ENCODE assay signal across 8 cellular contexts in genomic region chr1:179025975-179026812, GRCh38. TPM values are rescaled to one million over a fixed set of nuclear protein-coding genes. Genes with fewer than 3 reads are reported as not detected.
DNase-seq lines count a peak whose midpoint lies in the region; ATAC-seq and TF ChIP-seq lines count a peak whose summit lies in the region.

No MANE protein-coding gene starts in this region.

- H3K4me3 Mint-ChIP-seq in activated CD4-positive, alpha-beta memory T cell treated with anti-CD3 and anti-CD28 coated beads for 36 hours = peak overlapping the region; percentile 87
- peak overlapping the region; percentile 89 for H3K4me3 Mint-ChIP-seq in memory B cell

- H3K9me3 Mint-ChIP-seq in activated CD4-positive, alpha-beta memory T cell treated with anti-CD3 and anti-CD28 coated beads for 36 hours = no peaks in the 10 kb centered on the region
- H3K9me3 Mint-ChIP-seq in memory B cell = no peaks in the 10 kb centered on the region

- H3K27me3 ChIP-seq in BLaER1 = no peaks in the 10 kb centered on the region

- H4K20me1 ChIP-seq in BLaER1 = peaks cover 38% of the 10 kb centered on the region

- ATAC-seq in HG03342 (IDR thresholded peaks at IDR 0.05; ENCODE audit: unreplicated experiment) = peak; percentile 68
- ATAC-seq in memory B cell (ENCODE audit: low read depth) = peak; percentile 75

- H3K4me1 ChIP-seq in BLaER1 = peaks cover 37% of the 10 kb centered on the region

- POLR2A ChIA-PET in activated CD4-positive, alpha-beta memory T cell treated with anti-CD3 and anti-CD28 coated beads for 36 hours (lab: Charles Lee) = interaction anchor here (0.8 kb wide), 1 partner anchor 339 kb away, joined by 3 read pairs; the partner anchor contains the start of gene AXDND1

- H3K36me3 Mint-ChIP-seq in activated CD4-positive, alpha-beta memory T cell treated with anti-CD3 and anti-CD28 coated beads for 36 hours = no peaks in the 10 kb centered on the region
- no peaks in the 10 kb centered on the region for H3K36me3 Mint-ChIP-seq in memory B cell

- H3K4me3 ChIP-seq in BLaER1 = peak overlapping the region; percentile 97

- peak overlapping the region; percentile 88 for H3K4me2 ChIP-seq in BLaER1

- H3K27me3 Mint-ChIP-seq in activated CD4-positive, alpha-beta memory T cell treated with anti-CD3 and anti-CD28 coated beads for 36 hours = no peaks in the 10 kb centered on the region
- no peaks in the 10 kb centered on the region for H3K27me3 Mint-ChIP-seq in memory B cell

- no peaks in the 10 kb centered on the region for H3K36me3 ChIP-seq in BLaER1

- CTCF ChIA-PET in activated CD4-positive, alpha-beta memory T cell treated with anti-CD3 and anti-CD28 coated beads for 36 hours (lab: Charles Lee) = no interaction called here

- DNase-seq in NCI-H524 (lab: John Stamatoyannopoulos, UW) = peak; percentile 51 to 79
- peak; percentile 78 for DNase-seq in activated CD4-positive, alpha-beta memory T cell treated with anti-CD3 and anti-CD28 coated beads for 36 hours
- DNase-seq in ecto neural progenitor cell (ENCODE audit: low spot score) = peak; percentile 81
- peak; percentile 71 to 73 for DNase-seq in memory B cell (ENCODE audit: low spot score in 2 of 2)
- DNase-seq in stimulated activated CD8-positive, alpha-beta memory T cell treated with anti-CD3 and anti-CD28 coated beads, Interleukin-12 subunit alpha, Interleukin-12 subunit beta, amount 100 ng/mL, for 4 hours (ENCODE audit: low read depth) = peak; percentile 70

- TF ChIP-seq POLR2A in GM19099 (IDR thresholded peaks at IDR 0.05; ENCODE audit: extremely low read depth, insufficient read length, low read depth) = peak; percentile 49

- H3K27ac ChIP-seq in BLaER1 = peak overlapping the region; percentile 96

- H3K4me1 Mint-ChIP-seq in activated CD4-positive, alpha-beta memory T cell treated with anti-CD3 and anti-CD28 coated beads for 36 hours (ENCODE audit: low read depth) = peaks cover 45% of the 10 kb centered on the region
- H3K4me1 Mint-ChIP-seq in memory B cell = peaks cover 52% of the 10 kb centered on the region

- intact Hi-C loops in activated CD4-positive, alpha-beta memory T cell treated with anti-CD3 and anti-CD28 coated beads for 36 hours (cut with micrococcal nuclease) = loop anchor here (1.0 to 5.0 kb wide), 6 partner anchors 8 to 926 kb away; partner anchors contain the start of genes AXDND1, CEP350, SOAT1 and TOR1AIP1

- H3K27ac Mint-ChIP-seq in activated CD4-positive, alpha-beta memory T cell treated with anti-CD3 and anti-CD28 coated beads for 36 hours = peak overlapping the region; percentile 85
- peak overlapping the region; percentile 86 for H3K27ac Mint-ChIP-seq in memory B cell

- H3K9me3 ChIP-seq in BLaER1 = no peaks in the 10 kb centered on the region

- H3K9ac ChIP-seq in BLaER1 = peak overlapping the region; percentile 94

RNA-seq across cellular contexts. Expression of gene FAM20B, which starts 0.5 kb away (rescaled TPM):
- total RNA-seq in activated CD4-positive, alpha-beta memory T cell treated with anti-CD3 and anti-CD28 coated beads for 36 hours = 10 to 100 TPM; 38.1 to 39.2 TPM

RNA-seq across cellular contexts. Expression of gene TOR3A, which starts 55.7 kb away (rescaled TPM):
- total RNA-seq in activated CD4-positive, alpha-beta memory T cell treated with anti-CD3 and anti-CD28 coated beads for 36 hours = 10 to 100 TPM; 35.7 to 36.7 TPM

Comparison
In these comparisons a context has a peak if more than half of its experiments do, and no peak if none do; other contexts are left out.
1. Peak in every context shown above with its lines: DNase-seq, ATAC-seq, H3K4me3 ChIP-seq and H3K27ac ChIP-seq.